ENCODE assay signal across 18 cellular contexts in the genomic region with DNA sequence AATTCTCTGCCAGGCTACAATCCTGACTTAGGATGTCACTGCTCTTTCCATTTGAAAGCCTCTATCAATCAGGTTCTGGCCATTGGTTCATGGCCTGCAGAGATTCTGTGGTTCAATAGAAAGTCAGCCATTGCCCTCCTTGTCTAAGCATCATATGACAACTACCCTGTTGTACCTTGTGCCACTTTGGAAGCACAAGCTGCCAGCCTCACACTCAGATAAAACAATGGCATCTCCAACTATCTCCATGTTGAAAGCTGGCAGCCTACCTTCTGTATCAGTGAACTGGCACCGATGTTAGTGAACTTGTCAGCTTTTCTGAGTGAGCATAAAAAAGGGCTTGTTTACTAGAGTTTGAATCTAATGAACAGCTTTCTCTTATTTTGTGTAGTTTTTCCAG.
DNase-seq lines count a peak whose midpoint lies in the region; ATAC-seq, FAIRE-seq and TF ChIP-seq lines count a peak whose summit lies in the region.
"Had no signal": no experiment of that assay in that cellular context is flagged by ENCODE, and none has a peak within 500 bp of the region (broad histone marks: within the 10 kb centered on the region; RNA-seq: fewer than 3 reads in every experiment).

No MANE protein-coding gene starts in this region.

- H3F3A ChIP-seq in GM23248 (ENCODE audit: insufficient read depth) = peaks cover 7% of the 10 kb centered on the region; the same call in 1 of the 2 replicates

- H3K9me3 ChIP-seq in left ventricle myocardium inferior (replicated peaks) (no peaks in the 10 kb centered on the region), GM23248 (ENCODE audit: low read depth) (no peaks in the 10 kb centered on the region), endothelial cell of umbilical vein (replicated peaks; ENCODE audit: control insufficient read depth, insufficient read depth, low read length) (no peaks in the 10 kb centered on the region), osteoblast (ENCODE audit: low read depth, low read length) (no peaks in the 10 kb centered on the region)
- H3K9me3 ChIP-seq: HAP-1 had no signal

- no peaks in the 10 kb centered on the region for H3K9me1 ChIP-seq in endothelial cell of umbilical vein (replicated peaks; ENCODE audit: control insufficient read depth, extremely low read depth, insufficient read depth, low read length)

- BruUV-seq in endothelial cell of umbilical vein (replicated peaks; lab: Mats Ljungman, UMichigan) = no TSS peak

- H3K4me1 ChIP-seq in left ventricle myocardium inferior = peaks cover 13% of the 10 kb centered on the region
- peaks cover 20% of the 10 kb centered on the region for H3K4me1 ChIP-seq in GM23248 (ENCODE audit: insufficient read depth)
- peaks cover 7% of the 10 kb centered on the region for H3K4me1 ChIP-seq in endothelial cell of umbilical vein (ENCODE audit: control insufficient read depth, extremely low read depth, insufficient read depth, low read length)
- H3K4me1 ChIP-seq in osteoblast (ENCODE audit: insufficient read depth, low read length) = peaks cover 10% of the 10 kb centered on the region
- H3K4me1 ChIP-seq: BLaER1 treated with 17β-estradiol and CSF1 and Interleukin-3, amounts not matched to agents 10 nM and 100 nM had no signal

- no peaks in the 10 kb centered on the region for H3K9me2 ChIP-seq in GM23248 (ENCODE audit: insufficient read depth)

- DNase-seq in Right ventricle myocardium inferior (ENCODE audit: missing footprints) = no peak
- no peak for DNase-seq in left ventricle myocardium inferior
- no peak for DNase-seq in GM23248
- no peak for DNase-seq in endothelial cell of umbilical vein (ENCODE audit: low read depth, low spot score)
- no peak for DNase-seq in osteoblast (ENCODE audit: insufficient read length, low spot score, missing footprints)
- no peak for DNase-seq in DMS79 (lab: John Stamatoyannopoulos, UW)
- DNase-seq in NCI-H2227 (lab: John Stamatoyannopoulos, UW; ENCODE audit: unreplicated experiment) = no peak
- DNase-seq in superior temporal gyrus (ENCODE audit: extremely low spot score) = no peak
- DNase-seq: 8988T; Calu3; CD8-positive, alpha-beta T cell; DMS53 had no signal

- H3K79me2 ChIP-seq in GM23248 (ENCODE audit: insufficient read depth) (no peaks in the 10 kb centered on the region), endothelial cell of umbilical vein (ENCODE audit: control insufficient read depth, insufficient read depth, low read length) (no peaks in the 10 kb centered on the region), osteoblast (ENCODE audit: insufficient read depth, low read length) (no peaks in the 10 kb centered on the region)

- in situ Hi-C loops in GM23248 (cut with MboI) = no loop called here

- FAIRE-seq in endothelial cell of umbilical vein (lab: Jason Lieb, UNC) = peak; percentile 15
- FAIRE-seq: G401.6, GM12891, GM19239, HTR-8/SVneo had no signal

- CTCF ChIA-PET in endothelial cell of umbilical vein (lab: Charles Lee) = interaction anchor here (1.7 to 3.5 kb wide), 4 partner anchors 12 to 28 kb away, joined by 6 to 19 read pairs (median 8); no protein-coding TSS in a partner anchor

- dilution Hi-C loops in endothelial cell of umbilical vein (cut with MboI; ENCODE audit: extremely low pct_ligation_motif_present, low sequenced_read_pairs) = no loop called here

- H3K27me3 ChIP-seq in left ventricle myocardium inferior (ENCODE audit: low read depth) (no peaks in the 10 kb centered on the region), GM23248 (replicated peaks; ENCODE audit: insufficient read depth) (no peaks in the 10 kb centered on the region), endothelial cell of umbilical vein (ENCODE audit: control insufficient read depth in 2 of 2, insufficient read depth in 2 of 2, low read length in 2 of 2) (no peaks in the 10 kb centered on the region), osteoblast (ENCODE audit: insufficient read depth, low read length) (no peaks in the 10 kb centered on the region)
- H3K27me3 ChIP-seq: BLaER1 treated with 17β-estradiol and CSF1 and Interleukin-3, amounts not matched to agents 10 nM and 100 nM had no signal

- no peak overlapping the region for H3K4me2 ChIP-seq in GM23248 (ENCODE audit: unreplicated experiment)
- H3K4me2 ChIP-seq in endothelial cell of umbilical vein (ENCODE audit: insufficient read depth, low read length) = no peak overlapping the region
- no peak overlapping the region for H3K4me2 ChIP-seq in osteoblast (ENCODE audit: insufficient read depth, low read length)
- H3K4me2 ChIP-seq: BLaER1 treated with 17β-estradiol and CSF1 and Interleukin-3, amounts not matched to agents 10 nM and 100 nM had no signal

- H3K9ac ChIP-seq in GM23248 = no peak overlapping the region
- no peak overlapping the region for H3K9ac ChIP-seq in endothelial cell of umbilical vein (replicated peaks; ENCODE audit: extremely low read depth, insufficient read depth, low read length)
- H3K9ac ChIP-seq: BLaER1 treated with 17β-estradiol and CSF1 and Interleukin-3, amounts not matched to agents 10 nM and 100 nM had no signal

- TF ChIP-seq CTCF in left ventricle myocardium inferior (IDR thresholded peaks at IDR 0.05; ENCODE audit: borderline replicate concordance) (no peak), endothelial cell of umbilical vein (IDR thresholded peaks at IDR 0.05; ENCODE audit: extremely low read depth in 1 of 2, insufficient read depth in 1 of 2, low read depth in 1 of 2, low read length in 2 of 2) (no peak), osteoblast (IDR thresholded peaks at IDR 0.05; ENCODE audit: extremely low read depth, low read depth, low read length) (no peak)

- POLR2A ChIA-PET in endothelial cell of umbilical vein (lab: Charles Lee) = no interaction called here

- intact Hi-C loops in Right ventricle myocardium inferior (cut with DNase I) = no loop called here
- intact Hi-C loops in left ventricle myocardium inferior (cut with micrococcal nuclease) = no loop called here
- intact Hi-C loops in endothelial cell of umbilical vein (cut with micrococcal nuclease) = loop anchor here (10.0 kb wide), 1 partner anchor 233 kb away; no protein-coding TSS in a partner anchor

- H4K20me1 ChIP-seq in GM23248 (ENCODE audit: insufficient read depth) (no peaks in the 10 kb centered on the region), endothelial cell of umbilical vein (replicated peaks; ENCODE audit: control insufficient read depth, extremely low read depth, insufficient read depth, low read length) (no peaks in the 10 kb centered on the region), osteoblast (ENCODE audit: insufficient read depth, low read length) (no peaks in the 10 kb centered on the region)
- H4K20me1 ChIP-seq: BLaER1 treated with 17β-estradiol and CSF1 and Interleukin-3, amounts not matched to agents 10 nM and 100 nM had no signal

- H2AFZ ChIP-seq in GM23248 (peak overlapping the region; percentile 59), endothelial cell of umbilical vein (ENCODE audit: low read depth, low read length) (peak overlapping the region; percentile 79), osteoblast (ENCODE audit: low read length) (peak overlapping the region; percentile 60)

- H3K4me3 ChIP-seq in left ventricle myocardium inferior = no peak overlapping the region
- no peak overlapping the region for H3K4me3 ChIP-seq in GM23248
- H3K4me3 ChIP-seq in endothelial cell of umbilical vein (replicated peaks in 1 of 3; ENCODE audit: insufficient read depth in 1 of 3, low read depth in 1 of 3, low read length in 3 of 3) = no peak overlapping the region
- H3K4me3 ChIP-seq in osteoblast (ENCODE audit: insufficient read depth, low read length) = no peak overlapping the region
- H3K4me3 ChIP-seq: BLaER1 treated with 17β-estradiol and CSF1 and Interleukin-3, amounts not matched to agents 10 nM and 100 nM; HAP-1 had no signal

- WGBS in GM23248 (ENCODE audit: low coverage in 1 of 2, low lambda C conversion rate in 2 of 2, missing lambda C conversion rate in 2 of 2), 2 experiments = 68 to 74% methylated on average over 1 of the region's 1 CpG

- ATAC-seq in Right ventricle myocardium inferior = peak; percentile 69
- ATAC-seq: CD8-positive, alpha-beta T cell had no signal

- H3K36me3 ChIP-seq in left ventricle myocardium inferior = no peaks in the 10 kb centered on the region
- H3K36me3 ChIP-seq in GM23248 (ENCODE audit: low read depth) = no peaks in the 10 kb centered on the region
- no peaks in the 10 kb centered on the region for H3K36me3 ChIP-seq in endothelial cell of umbilical vein (ENCODE audit: control insufficient read depth in 2 of 2, extremely low read depth in 1 of 2, insufficient read depth in 2 of 2, low read length in 2 of 2)
- no peaks in the 10 kb centered on the region for H3K36me3 ChIP-seq in osteoblast (ENCODE audit: insufficient read depth, low read length)
- H3K36me3 ChIP-seq: BLaER1 treated with 17β-estradiol and CSF1 and Interleukin-3, amounts not matched to agents 10 nM and 100 nM; HAP-1 had no signal

- TF ChIP-seq POLR2A in endothelial cell of umbilical vein (IDR thresholded peaks at IDR 0.05; ENCODE audit: low read depth, low read length) = no peak

- H3K27ac ChIP-seq in left ventricle myocardium inferior (replicated peaks) (no peak overlapping the region), GM23248 (no peak overlapping the region), endothelial cell of umbilical vein (ENCODE audit: insufficient read depth, low read depth, low read length) (no peak overlapping the region), osteoblast (ENCODE audit: low read depth, low read length) (no peak overlapping the region)
- H3K27ac ChIP-seq: BLaER1 treated with 17β-estradiol and CSF1 and Interleukin-3, amounts not matched to agents 10 nM and 100 nM had no signal

TF ChIP-seq in endothelial cell of umbilical vein, 7 proteins besides CTCF, POLR2A, EP300 and RAD21:
- TF ChIP-seq, protein P1, sequence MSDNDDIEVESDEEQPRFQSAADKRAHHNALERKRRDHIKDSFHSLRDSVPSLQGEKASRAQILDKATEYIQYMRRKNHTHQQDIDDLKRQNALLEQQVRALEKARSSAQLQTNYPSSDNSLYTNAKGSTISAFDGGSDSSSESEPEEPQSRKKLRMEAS (IDR thresholded peaks at IDR 0.05; ENCODE audit: insufficient read depth, insufficient read length) = no peak
- TF ChIP-seq JUN (IDR thresholded peaks at IDR 0.05; ENCODE audit: borderline replicate concordance, insufficient read depth, insufficient read length, low read depth) (no peak), FOS (IDR thresholded peaks at IDR 0.05; ENCODE audit: borderline replicate concordance, insufficient read depth, low read length) (no peak), MYC (IDR thresholded peaks at IDR 0.05; ENCODE audit: low read depth, low read length) (no peak), EZH2 (IDR thresholded peaks at IDR 0.05; ENCODE audit: borderline replicate concordance, low read depth, low read length, severe bottlenecking) (no peak), POLR2AphosphoS5 (IDR thresholded peaks at IDR 0.05; ENCODE audit: insufficient read depth, low read depth, low read length) (no peak), GATA2 (IDR thresholded peaks at IDR 0.05; ENCODE audit: insufficient read depth, insufficient read length, low read depth, low read length) (no peak)
